In genomic region chr2:60556441-60556997, GRCh38 we compare ENCODE assay signal across 10 cellular contexts. TPM values are rescaled to one million over a fixed set of nuclear protein-coding genes. Genes with fewer than 3 reads are reported as not detected.
DNase-seq lines count a peak whose midpoint lies in the region; ATAC-seq and TF ChIP-seq lines count a peak whose summit lies in the region.
"Had no signal": no experiment of that assay in that cellular context is flagged by ENCODE, and none has a peak within 500 bp of the region (broad histone marks: within the 10 kb centered on the region; RNA-seq: fewer than 3 reads in every experiment).

No MANE protein-coding gene starts in this region.

- no peak overlapping the region for H2AK5ac ChIP-seq in mesendoderm (ENCODE audit: low read length)

- H3K18ac ChIP-seq in mesendoderm (ENCODE audit: low read length) = no peak overlapping the region

- no peaks in the 10 kb centered on the region for H3K4me1 ChIP-seq in mesendoderm (ENCODE audit: control insufficient read depth, low read depth, low read length)
- peaks cover 17% of the 10 kb centered on the region for H3K4me1 ChIP-seq in psoas muscle

- no peaks in the 10 kb centered on the region for H3K9me3 ChIP-seq in psoas muscle

- H2BK15ac ChIP-seq in mesendoderm (replicated peaks; ENCODE audit: low read depth) = peak overlapping the region; percentile 67

- H3K4me2 ChIP-seq in mesendoderm (ENCODE audit: low read length) = peak overlapping the region; percentile 76

- no peaks in the 10 kb centered on the region for H3K27me3 ChIP-seq in HL-60 (ENCODE audit: insufficient read depth, poor library complexity, severe bottlenecking)
- H3K27me3 ChIP-seq in mesendoderm (ENCODE audit: insufficient read depth, low read length, poor library complexity) = no peaks in the 10 kb centered on the region
- peaks cover 2 to 78% (median 26%) of the 10 kb centered on the region in 3 donors for H3K27me3 ChIP-seq in psoas muscle (ENCODE audit: insufficient read depth in 3 of 3, low read length in 2 of 3)

- peak overlapping the region in 6 of 7 donors; percentile 47 to 89 (median 64) for H3K27ac Mint-ChIP-seq in CD14-positive monocyte

- H3K36me3 ChIP-seq in mesendoderm (ENCODE audit: control insufficient read depth, insufficient read depth, low read length) (no peaks in the 10 kb centered on the region), psoas muscle (ENCODE audit: insufficient read depth in 1 of 2, low read depth in 1 of 2) (no peaks in the 10 kb centered on the region)

- H3K56ac ChIP-seq in mesendoderm (ENCODE audit: low read length) = peak overlapping the region; percentile 27

- no peak overlapping the region for H3K23ac ChIP-seq in mesendoderm (ENCODE audit: low read length)

- peaks cover 0 to 2% (median 0%) of the 10 kb centered on the region in 7 donors for H3K9me3 Mint-ChIP-seq in CD14-positive monocyte

- intact Hi-C loops in CD14-positive monocyte (cut with micrococcal nuclease) (loop anchor here (10.0 kb wide), 2 partner anchors 72 to 1252 kb away; no protein-coding TSS in a partner anchor), psoas muscle (cut with DNase I) (no loop called here)

- no CpG with 5 or more reads among the region's 15 CpGs for WGBS in mesendoderm (ENCODE audit: extremely low coverage, insufficient coverage, low lambda C conversion rate)
- 4 to 8% (median 6%) methylated on average over 15 of the region's 15 CpGs for WGBS in psoas muscle, 3 donors

- H3K27ac ChIP-seq in HL-60 (replicated peaks) = peak overlapping the region; percentile 94
- H3K27ac ChIP-seq in mesendoderm (ENCODE audit: low read depth, low read length) = no peak overlapping the region
- H3K27ac ChIP-seq in psoas muscle = no peak overlapping the region

- H3K36me3 Mint-ChIP-seq in CD14-positive monocyte = no peaks in the 10 kb centered on the region

- H3K79me2 ChIP-seq in mesendoderm (ENCODE audit: control insufficient read depth, insufficient read depth, low read length) = peaks cover 13% of the 10 kb centered on the region

- H3K79me1 ChIP-seq in mesendoderm (ENCODE audit: low read length) = no peaks in the 10 kb centered on the region

- DNase-seq in CD14-positive monocyte (ENCODE audit: low spot score) (no peak), HL-60 (ENCODE audit: low read depth in 1 of 2, low spot score in 1 of 2) (peak in 1 of 2 experiments; percentile 73), astrocyte of the hippocampus (ENCODE audit: low read depth, low spot score) (peak; percentile 7), mesendoderm (no peak), psoas muscle (no peak)
- DNase-seq: NCI-H2081 treated with DMSO at 0.1 percent for 48 hours; stimulated activated CD4-positive, alpha-beta T cell treated with anti-CD3 and anti-CD28 coated beads, Interleukin-2, amount 100 ng/mL, for 24 hours had no signal

- peaks cover 0 to 2% (median 1%) of the 10 kb centered on the region in 3 donors for H3K27me3 Mint-ChIP-seq in CD14-positive monocyte (ENCODE audit: low read depth in 3 of 3)

- peaks cover 37% of the 10 kb centered on the region for H3K4me1 Mint-ChIP-seq in CD14-positive monocyte

- TF ChIP-seq CTCF in CD14-positive monocyte (IDR thresholded peaks at IDR 0.05) (no peak), HL-60 (IDR thresholded peaks at IDR 0.05; ENCODE audit: insufficient read depth, low read length) (no peak), psoas muscle (IDR thresholded peaks at IDR 0.05) (no peak)

- peak overlapping the region; percentile 7 for H3K9ac ChIP-seq in mesendoderm (ENCODE audit: low read length)

- ATAC-seq in HG02798 (IDR thresholded peaks at IDR 0.05; ENCODE audit: poor library complexity, unreplicated experiment) (no peak), HG02642 (IDR thresholded peaks at IDR 0.05; ENCODE audit: poor library complexity, unreplicated experiment) (no peak), GM19328 (IDR thresholded peaks at IDR 0.05; ENCODE audit: unreplicated experiment) (no peak), psoas muscle (no peak)

- H2BK5ac ChIP-seq in mesendoderm (ENCODE audit: low read length) = no peak overlapping the region

- H2BK120ac ChIP-seq in mesendoderm (ENCODE audit: low read depth, low read length) = no peak overlapping the region

- H3K4me3 Mint-ChIP-seq in CD14-positive monocyte = peak overlapping the region; percentile 79 to 92

- no peak overlapping the region for H4K8ac ChIP-seq in mesendoderm (ENCODE audit: low read depth, low read length)

- H4K5ac ChIP-seq in mesendoderm (ENCODE audit: low read length) = no peak overlapping the region

- no peak overlapping the region for H3K4ac ChIP-seq in mesendoderm (ENCODE audit: low read depth, low read length)

- H3K4me3 ChIP-seq in HL-60 (replicated peaks; ENCODE audit: insufficient read depth, low read length) = peak overlapping the region; percentile 74
- peak overlapping the region; percentile 31 for H3K4me3 ChIP-seq in mesendoderm (ENCODE audit: low read length)
- H3K4me3 ChIP-seq in psoas muscle = no peak overlapping the region

RNA-seq across cellular contexts. Expression of gene BCL11A, which starts 3.1 kb away (rescaled TPM):
- polyA plus RNA-seq in CD14-positive monocyte (10 to 100 TPM in 1 of 2 donors, 1 to 10 TPM in 1; 8.7 to 11.1 TPM), psoas muscle (under 1 TPM in 2 of 3 donors, not detected in 1; 0.01 to 0.05 TPM)
- 45.5 TPM for polyA plus RNA-seq in mesendoderm (2013, experiment 1 of 2)
- polyA plus RNA-seq in mesendoderm (2013, experiment 2 of 2) = 46.4 TPM
- under 1 TPM; 0.24 to 0.66 (median 0.55) TPM for total RNA-seq in psoas muscle

Comparison
In these comparisons a context has a peak if more than half of its experiments do, and no peak if none do; other contexts are left out.
1. RNA of gene BCL11A, which starts 3.1 kb away (polyA plus RNA-seq): 8.7 to 11.1 TPM in CD14-positive monocyte; 0.01 to 0.05 TPM in psoas muscle; every median in the first group is over 4 times any median in the second.
2. intact Hi-C loops: an anchor here in CD14-positive monocyte (10.0 kb wide); none called in psoas muscle.